26 cellular contexts compared by ENCODE assay signal in genomic region chr3:186644683-186645082, GRCh38. TPM values are rescaled to one million over a fixed set of nuclear protein-coding genes. Genes with fewer than 3 reads are reported as not detected.
DNase-seq lines count a peak whose midpoint lies in the region; ATAC-seq, FAIRE-seq and TF ChIP-seq lines count a peak whose summit lies in the region.
"Had no signal": no experiment of that assay in that cellular context is flagged by ENCODE, and none has a peak within 500 bp of the region (broad histone marks: within the 10 kb centered on the region; RNA-seq: fewer than 3 reads in every experiment).

No MANE protein-coding gene starts in this region.

- H3K27ac ChIP-seq in right lobe of liver: peak overlapping the region in 1 of 3 donors; percentile 26
- H3K27ac ChIP-seq: ovary, right atrium auricular region, WERI-Rb-1 had no signal

- no peaks in the 10 kb centered on the region for H3K36me3 ChIP-seq in bronchial epithelial cell (ENCODE audit: control insufficient read depth, insufficient read depth, low read length)
- H3K36me3 ChIP-seq in right lobe of liver: peaks cover 0 to 37% (median 0%) of the 10 kb centered on the region in 4 donors
- H3K36me3 ChIP-seq: ovary, right atrium auricular region, WERI-Rb-1 had no signal

- no peaks in the 10 kb centered on the region for H3K9me3 ChIP-seq in right lobe of liver
- H3K9me3 ChIP-seq: ovary, right atrium auricular region had no signal

- WGBS in right lobe of liver (ENCODE audit: insufficient coverage, low coverage, low lambda C conversion rate, missing lambda C conversion rate): 35% methylated on average over 3 of the region's 3 CpGs

- no peak for TF ChIP-seq POLR2A in right lobe of liver (IDR thresholded peaks at IDR 0.05)

- ATAC-seq in right lobe of liver (peak; percentile 53 to 78 (median 68)), GM21423 (IDR thresholded peaks at IDR 0.05; ENCODE audit: unreplicated experiment) (no peak), HG03095 (IDR thresholded peaks at IDR 0.05; ENCODE audit: unreplicated experiment) (no peak)

- H3K4me3 ChIP-seq in bronchial epithelial cell (ENCODE audit: low read depth, low read length) (no peak overlapping the region), right lobe of liver (no peak overlapping the region)
- H3K4me3 ChIP-seq: ovary, right atrium auricular region had no signal

- H3K4me1 ChIP-seq in right lobe of liver: peaks cover 0 to 34% (median 7%) of the 10 kb centered on the region in 4 donors

- DNase-seq in SIG-M5 treated with dmso at 0.1 percent for 504 hours (lab: John Stamatoyannopoulos, UW; ENCODE audit: unreplicated experiment) (peak; percentile 38), SIG-M5 (lab: John Stamatoyannopoulos, UW) (no peak), bronchial epithelial cell (ENCODE audit: low read depth) (peak; percentile 87), right lobe of liver (peak in 2 of 3 donors; percentile 62 to 72), kidney tubule cell (ENCODE audit: low spot score) (no peak), DMS153 (lab: John Stamatoyannopoulos, UW) (no peak)
- DNase-seq: 8988T; activated CD4-positive, alpha-beta T cell treated with anti-CD3 and anti-CD28 coated beads, Interleukin-2, amount 10 ng/mL, durations not matched to agents 24 days and 14 days; activated gamma-delta T cell treated with Interleukin-2 at 50 U/mL for 16 hours; activated T-cell treated with anti-CD3 and anti-CD28 coated beads, Interleukin-2, amount 50 U/mL, for 24 hours; cerebellar nuclear complex; kidney; NCI-H1417 treated with DMSO at 0.1 percent for 48 hours; NCI-H2081 treated with DMSO at 0.1 percent for 48 hours; NCI-H345; NCI-H774; nephron progenitor cell; ovary; stimulated activated CD4-positive, alpha-beta T cell treated with anti-CD3 and anti-CD28 coated beads, Interleukin-2, amount 100 ng/mL, for 48 hours; substantia nigra; WERI-Rb-1 had no signal

- intact Hi-C loops in right lobe of liver (cut with DNase I): no loop called here

- no peaks in the 10 kb centered on the region for H3K27me3 ChIP-seq in bronchial epithelial cell (ENCODE audit: control insufficient read depth, insufficient read depth, low read length)
- no peaks in the 10 kb centered on the region for H3K27me3 ChIP-seq in right lobe of liver
- H3K27me3 ChIP-seq: ovary, right atrium auricular region had no signal

- TF ChIP-seq CTCF in bronchial epithelial cell (IDR thresholded peaks at IDR 0.05; ENCODE audit: insufficient read depth, low read length, severe bottlenecking) (no peak), right lobe of liver (IDR thresholded peaks at IDR 0.05) (no peak)

- FAIRE-seq in bronchial epithelial cell (lab: Jason Lieb, UNC): peak; percentile 93
- FAIRE-seq: kidney had no signal

RNA-seq across cellular contexts. Expression of gene FETUB, which starts 4.5 kb away (rescaled TPM):
- 0.38 TPM in 1 of 2 replicates, not detected in the other for total RNA-seq in bronchial epithelial cell
- total RNA-seq in right lobe of liver: 100 to 1,000 TPM in 1 of 6 experiments, 10 to 100 TPM in 3, 1 to 10 TPM in 2; 4.4 to 195 (median 47.9) TPM
- total RNA-seq: activated CD4-positive, alpha-beta T cell treated with anti-CD3 and anti-CD28 coated beads, Interleukin-2, amount 10 ng/mL, durations not matched to agents 24 days and 14 days; activated CD8-positive, alpha-beta memory T cell treated with anti-CD3 and anti-CD28 coated beads for 36 hours; kidney; ovary; right atrium auricular region; urinary bladder had no signal

RNA-seq across cellular contexts. Expression of gene HRG, which starts 21.1 kb away (rescaled TPM):
- total RNA-seq in bronchial epithelial cell (not detected in 2 replicates), right lobe of liver (1,000 to 10,000 TPM in 2 of 6 experiments, 100 to 1,000 TPM in 4; 378 to 1,312 (median 664) TPM)
- total RNA-seq: activated CD4-positive, alpha-beta T cell treated with anti-CD3 and anti-CD28 coated beads, Interleukin-2, amount 10 ng/mL, durations not matched to agents 24 days and 14 days; activated CD8-positive, alpha-beta memory T cell treated with anti-CD3 and anti-CD28 coated beads for 36 hours; right atrium auricular region; urinary bladder had no signal

RNA-seq across cellular contexts. Expression of gene AHSG, which starts 31.8 kb away (rescaled TPM):
- 0.13 TPM in 1 of 2 replicates, not detected in the other for total RNA-seq in bronchial epithelial cell
- total RNA-seq in right lobe of liver: 1,000 to 10,000 TPM in 4 of 6 experiments, 100 to 1,000 TPM in 2; 718 to 1,905 (median 1,079) TPM
- total RNA-seq: activated CD4-positive, alpha-beta T cell treated with anti-CD3 and anti-CD28 coated beads, Interleukin-2, amount 10 ng/mL, durations not matched to agents 24 days and 14 days; activated CD8-positive, alpha-beta memory T cell treated with anti-CD3 and anti-CD28 coated beads for 36 hours; kidney; right atrium auricular region had no signal

Comparison
In these comparisons a context has a peak if more than half of its experiments do, and no peak if none do; other contexts are left out.
1. DNase-seq: peak in SIG-M5 treated with dmso at 0.1 percent for 504 hours (single experiment), bronchial epithelial cell (single experiment) and right lobe of liver (2 of 3); none in SIG-M5 (single experiment), kidney tubule cell (single experiment) and DMS153 (single experiment).
2. ATAC-seq: peak in right lobe of liver (4 of 4); none in GM21423 (single experiment) and HG03095 (single experiment).
3. RNA of gene HRG, which starts 21.1 kb away (total RNA-seq): 378 to 1,312 TPM in right lobe of liver; not detected in bronchial epithelial cell; every median in the first group is over 100 times any median in the second.
4. RNA of gene AHSG, which starts 31.8 kb away (total RNA-seq): 718 to 1,905 TPM in right lobe of liver; 0.13 TPM in bronchial epithelial cell; every median in the first group is over 100 times any median in the second.